Comparison of ENCODE assay signal across 1 cellular context in the genomic region with DNA sequence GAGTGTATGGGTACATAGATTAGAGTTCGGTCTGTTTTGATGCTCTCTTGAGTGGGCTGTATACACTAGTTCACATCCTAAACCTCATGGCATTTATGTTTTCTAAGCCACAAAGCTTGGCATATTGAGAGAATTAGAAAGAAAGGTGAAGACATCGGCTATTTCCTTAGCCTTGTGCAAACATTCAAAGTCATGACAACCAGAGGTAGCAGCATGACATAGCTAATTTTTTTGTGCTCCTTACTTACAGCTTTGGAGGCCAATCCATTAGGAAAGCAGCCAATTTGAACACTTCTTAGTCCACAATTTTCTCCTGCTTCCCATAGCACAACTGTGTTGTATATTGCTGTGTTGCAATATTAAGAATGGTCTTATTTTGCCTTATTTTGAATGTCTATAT.
TF ChIP-seq lines count a peak whose summit lies in the region.

No MANE protein-coding gene starts in this region.

TF ChIP-seq in K562, 482 proteins besides CTCF, POLR2A, EP300 and RAD21 (continued from another document):
- TF ChIP-seq, protein P1, sequence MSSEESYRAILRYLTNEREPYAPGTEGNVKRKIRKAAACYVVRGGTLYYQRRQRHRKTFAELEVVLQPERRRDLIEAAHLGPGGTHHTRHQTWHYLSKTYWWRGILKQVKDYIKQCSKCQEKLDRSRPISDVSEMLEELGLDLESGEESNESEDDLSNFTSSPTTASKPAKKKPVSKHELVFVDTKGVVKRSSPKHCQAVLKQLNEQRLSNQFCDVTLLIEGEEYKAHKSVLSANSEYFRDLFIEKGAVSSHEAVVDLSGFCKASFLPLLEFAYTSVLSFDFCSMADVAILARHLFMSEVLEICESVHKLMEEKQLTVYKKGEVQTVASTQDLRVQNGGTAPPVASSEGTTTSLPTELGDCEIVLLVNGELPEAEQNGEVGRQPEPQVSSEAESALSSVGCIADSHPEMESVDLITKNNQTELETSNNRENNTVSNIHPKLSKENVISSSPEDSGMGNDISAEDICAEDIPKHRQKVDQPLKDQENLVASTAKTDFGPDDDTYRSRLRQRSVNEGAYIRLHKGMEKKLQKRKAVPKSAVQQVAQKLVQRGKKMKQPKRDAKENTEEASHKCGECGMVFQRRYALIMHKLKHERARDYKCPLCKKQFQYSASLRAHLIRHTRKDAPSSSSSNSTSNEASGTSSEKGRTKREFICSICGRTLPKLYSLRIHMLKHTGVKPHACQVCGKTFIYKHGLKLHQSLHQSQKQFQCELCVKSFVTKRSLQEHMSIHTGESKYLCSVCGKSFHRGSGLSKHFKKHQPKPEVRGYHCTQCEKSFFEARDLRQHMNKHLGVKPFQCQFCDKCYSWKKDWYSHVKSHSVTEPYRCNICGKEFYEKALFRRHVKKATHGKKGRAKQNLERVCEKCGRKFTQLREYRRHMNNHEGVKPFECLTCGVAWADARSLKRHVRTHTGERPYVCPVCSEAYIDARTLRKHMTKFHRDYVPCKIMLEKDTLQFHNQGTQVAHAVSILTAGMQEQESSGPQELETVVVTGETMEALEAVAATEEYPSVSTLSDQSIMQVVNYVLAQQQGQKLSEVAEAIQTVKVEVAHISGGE (CRISPR knock-in tag; IDR thresholded peaks at IDR 0.05), result no peak
- TF ChIP-seq ZNF695 (CRISPR knock-in tag; IDR thresholded peaks at IDR 0.05) (no peak), MAFG (tag; conservative IDR thresholded peaks at IDR 0.05) (peak; percentile 74), RFX1 (IDR thresholded peaks at IDR 0.05) (peak; percentile 57), ZSCAN32 (CRISPR knock-in tag; IDR thresholded peaks at IDR 0.05) (no peak), HEY1 (CRISPR knock-in tag; IDR thresholded peaks at IDR 0.05; ENCODE audit: borderline replicate concordance) (no peak), PHB2 (IDR thresholded peaks at IDR 0.05; ENCODE audit: low read depth) (no peak), CBX2 (IDR thresholded peaks at IDR 0.05; ENCODE audit: insufficient read depth, low read length, poor library complexity, severe bottlenecking) (no peak), KDM2B (CRISPR knock-in tag; IDR thresholded peaks at IDR 0.05) (no peak), CHD4 (IDR thresholded peaks at IDR 0.05; ENCODE audit: insufficient read depth, insufficient replicate concordance, low read depth, low read length, poor library complexity, severe bottlenecking) (no peak), ZNF316 (IDR thresholded peaks at IDR 0.05) (peak; percentile 75), BMI1 (IDR thresholded peaks at IDR 0.05; ENCODE audit: low read length) (no peak), SRSF7 (optimal IDR thresholded peaks at IDR 0.05; ENCODE audit: low read depth, low read length) (no peak), ILF3 (IDR thresholded peaks at IDR 0.05; ENCODE audit: borderline replicate concordance) (no peak), CC2D1A (IDR thresholded peaks at IDR 0.05) (no peak), ZNF3 (CRISPR knock-in tag; IDR thresholded peaks at IDR 0.05) (no peak)
- TF ChIP-seq, protein P2, sequence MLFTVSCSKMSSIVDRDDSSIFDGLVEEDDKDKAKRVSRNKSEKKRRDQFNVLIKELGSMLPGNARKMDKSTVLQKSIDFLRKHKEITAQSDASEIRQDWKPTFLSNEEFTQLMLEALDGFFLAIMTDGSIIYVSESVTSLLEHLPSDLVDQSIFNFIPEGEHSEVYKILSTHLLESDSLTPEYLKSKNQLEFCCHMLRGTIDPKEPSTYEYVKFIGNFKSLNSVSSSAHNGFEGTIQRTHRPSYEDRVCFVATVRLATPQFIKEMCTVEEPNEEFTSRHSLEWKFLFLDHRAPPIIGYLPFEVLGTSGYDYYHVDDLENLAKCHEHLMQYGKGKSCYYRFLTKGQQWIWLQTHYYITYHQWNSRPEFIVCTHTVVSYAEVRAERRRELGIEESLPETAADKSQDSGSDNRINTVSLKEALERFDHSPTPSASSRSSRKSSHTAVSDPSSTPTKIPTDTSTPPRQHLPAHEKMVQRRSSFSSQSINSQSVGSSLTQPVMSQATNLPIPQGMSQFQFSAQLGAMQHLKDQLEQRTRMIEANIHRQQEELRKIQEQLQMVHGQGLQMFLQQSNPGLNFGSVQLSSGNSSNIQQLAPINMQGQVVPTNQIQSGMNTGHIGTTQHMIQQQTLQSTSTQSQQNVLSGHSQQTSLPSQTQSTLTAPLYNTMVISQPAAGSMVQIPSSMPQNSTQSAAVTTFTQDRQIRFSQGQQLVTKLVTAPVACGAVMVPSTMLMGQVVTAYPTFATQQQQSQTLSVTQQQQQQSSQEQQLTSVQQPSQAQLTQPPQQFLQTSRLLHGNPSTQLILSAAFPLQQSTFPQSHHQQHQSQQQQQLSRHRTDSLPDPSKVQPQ (CRISPR knock-in tag; IDR thresholded peaks at IDR 0.05; ENCODE audit: borderline replicate concordance), result no peak
- TF ChIP-seq, protein P3, sequence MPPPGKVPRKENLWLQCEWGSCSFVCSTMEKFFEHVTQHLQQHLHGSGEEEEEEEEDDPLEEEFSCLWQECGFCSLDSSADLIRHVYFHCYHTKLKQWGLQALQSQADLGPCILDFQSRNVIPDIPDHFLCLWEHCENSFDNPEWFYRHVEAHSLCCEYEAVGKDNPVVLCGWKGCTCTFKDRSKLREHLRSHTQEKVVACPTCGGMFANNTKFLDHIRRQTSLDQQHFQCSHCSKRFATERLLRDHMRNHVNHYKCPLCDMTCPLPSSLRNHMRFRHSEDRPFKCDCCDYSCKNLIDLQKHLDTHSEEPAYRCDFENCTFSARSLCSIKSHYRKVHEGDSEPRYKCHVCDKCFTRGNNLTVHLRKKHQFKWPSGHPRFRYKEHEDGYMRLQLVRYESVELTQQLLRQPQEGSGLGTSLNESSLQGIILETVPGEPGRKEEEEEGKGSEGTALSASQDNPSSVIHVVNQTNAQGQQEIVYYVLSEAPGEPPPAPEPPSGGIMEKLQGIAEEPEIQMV (tag; conservative IDR thresholded peaks at IDR 0.05; ENCODE audit: low read depth), result no peak
- TF ChIP-seq, protein P4, sequence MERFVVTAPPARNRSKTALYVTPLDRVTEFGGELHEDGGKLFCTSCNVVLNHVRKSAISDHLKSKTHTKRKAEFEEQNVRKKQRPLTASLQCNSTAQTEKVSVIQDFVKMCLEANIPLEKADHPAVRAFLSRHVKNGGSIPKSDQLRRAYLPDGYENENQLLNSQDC (CRISPR knock-in tag; IDR thresholded peaks at IDR 0.05), result no peak
- TF ChIP-seq, protein P5, sequence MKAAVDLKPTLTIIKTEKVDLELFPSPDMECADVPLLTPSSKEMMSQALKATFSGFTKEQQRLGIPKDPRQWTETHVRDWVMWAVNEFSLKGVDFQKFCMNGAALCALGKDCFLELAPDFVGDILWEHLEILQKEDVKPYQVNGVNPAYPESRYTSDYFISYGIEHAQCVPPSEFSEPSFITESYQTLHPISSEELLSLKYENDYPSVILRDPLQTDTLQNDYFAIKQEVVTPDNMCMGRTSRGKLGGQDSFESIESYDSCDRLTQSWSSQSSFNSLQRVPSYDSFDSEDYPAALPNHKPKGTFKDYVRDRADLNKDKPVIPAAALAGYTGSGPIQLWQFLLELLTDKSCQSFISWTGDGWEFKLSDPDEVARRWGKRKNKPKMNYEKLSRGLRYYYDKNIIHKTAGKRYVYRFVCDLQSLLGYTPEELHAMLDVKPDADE (conservative IDR thresholded peaks at IDR 0.05; ENCODE audit: control insufficient read depth, low read depth, low read length), result no peak
- TF ChIP-seq, protein P6, sequence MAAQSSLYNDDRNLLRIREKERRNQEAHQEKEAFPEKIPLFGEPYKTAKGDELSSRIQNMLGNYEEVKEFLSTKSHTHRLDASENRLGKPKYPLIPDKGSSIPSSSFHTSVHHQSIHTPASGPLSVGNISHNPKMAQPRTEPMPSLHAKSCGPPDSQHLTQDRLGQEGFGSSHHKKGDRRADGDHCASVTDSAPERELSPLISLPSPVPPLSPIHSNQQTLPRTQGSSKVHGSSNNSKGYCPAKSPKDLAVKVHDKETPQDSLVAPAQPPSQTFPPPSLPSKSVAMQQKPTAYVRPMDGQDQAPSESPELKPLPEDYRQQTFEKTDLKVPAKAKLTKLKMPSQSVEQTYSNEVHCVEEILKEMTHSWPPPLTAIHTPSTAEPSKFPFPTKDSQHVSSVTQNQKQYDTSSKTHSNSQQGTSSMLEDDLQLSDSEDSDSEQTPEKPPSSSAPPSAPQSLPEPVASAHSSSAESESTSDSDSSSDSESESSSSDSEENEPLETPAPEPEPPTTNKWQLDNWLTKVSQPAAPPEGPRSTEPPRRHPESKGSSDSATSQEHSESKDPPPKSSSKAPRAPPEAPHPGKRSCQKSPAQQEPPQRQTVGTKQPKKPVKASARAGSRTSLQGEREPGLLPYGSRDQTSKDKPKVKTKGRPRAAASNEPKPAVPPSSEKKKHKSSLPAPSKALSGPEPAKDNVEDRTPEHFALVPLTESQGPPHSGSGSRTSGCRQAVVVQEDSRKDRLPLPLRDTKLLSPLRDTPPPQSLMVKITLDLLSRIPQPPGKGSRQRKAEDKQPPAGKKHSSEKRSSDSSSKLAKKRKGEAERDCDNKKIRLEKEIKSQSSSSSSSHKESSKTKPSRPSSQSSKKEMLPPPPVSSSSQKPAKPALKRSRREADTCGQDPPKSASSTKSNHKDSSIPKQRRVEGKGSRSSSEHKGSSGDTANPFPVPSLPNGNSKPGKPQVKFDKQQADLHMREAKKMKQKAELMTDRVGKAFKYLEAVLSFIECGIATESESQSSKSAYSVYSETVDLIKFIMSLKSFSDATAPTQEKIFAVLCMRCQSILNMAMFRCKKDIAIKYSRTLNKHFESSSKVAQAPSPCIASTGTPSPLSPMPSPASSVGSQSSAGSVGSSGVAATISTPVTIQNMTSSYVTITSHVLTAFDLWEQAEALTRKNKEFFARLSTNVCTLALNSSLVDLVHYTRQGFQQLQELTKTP (IDR thresholded peaks at IDR 0.05; ENCODE audit: low read depth in 1 of 2, partially characterized antibody in 2 of 2), result no peak
- TF ChIP-seq, protein P7, sequence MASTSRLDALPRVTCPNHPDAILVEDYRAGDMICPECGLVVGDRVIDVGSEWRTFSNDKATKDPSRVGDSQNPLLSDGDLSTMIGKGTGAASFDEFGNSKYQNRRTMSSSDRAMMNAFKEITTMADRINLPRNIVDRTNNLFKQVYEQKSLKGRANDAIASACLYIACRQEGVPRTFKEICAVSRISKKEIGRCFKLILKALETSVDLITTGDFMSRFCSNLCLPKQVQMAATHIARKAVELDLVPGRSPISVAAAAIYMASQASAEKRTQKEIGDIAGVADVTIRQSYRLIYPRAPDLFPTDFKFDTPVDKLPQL (IDR thresholded peaks at IDR 0.05; ENCODE audit: extremely low read depth, insufficient read length), result no peak
